ENCODE assay signal across 16 cellular contexts in genomic region chr6:160132776-160133338, GRCh38. TPM values are rescaled to one million over a fixed set of nuclear protein-coding genes. Genes with fewer than 3 reads are reported as not detected.
A peak's percentile ranks its signal among the peaks of the same experiment; 100 is the strongest.
DNase-seq lines count a peak whose midpoint lies in the region; ATAC-seq and TF ChIP-seq lines count a peak whose summit lies in the region.
"Had no signal": no experiment of that assay in that cellular context is flagged by ENCODE, and none has a peak within 500 bp of the region (broad histone marks: within the 10 kb centered on the region; RNA-seq: fewer than 3 reads in every experiment).

No MANE protein-coding gene starts in this region.

- DNase-seq in AG09309 (ENCODE audit: low read depth) (peak; percentile 3), GM23338 (ENCODE audit: low spot score) (no peak), amniotic stem cell (lab: John Stamatoyannopoulos, UW) (peak; percentile 4), iris pigment epithelial cell (ENCODE audit: low read depth) (peak; percentile 62), GF-D8 (lab: John Stamatoyannopoulos, UW) (no peak), MG63 (no peak), middle frontal gyrus (ENCODE audit: extremely low spot score, low spot score) (no peak)
- DNase-seq in activated CD4-positive, alpha-beta memory T cell treated with anti-CD3 and anti-CD28 coated beads, Interleukin-2, amount 10 ng/mL, durations not matched to agents 7 days and 5 days: no peak
- DNase-seq: DMS53; heart right ventricle; left colon; naive thymus-derived CD8-positive, alpha-beta T cell; NCI-H2171; thyroid gland had no signal

- H3K4me3 ChIP-seq in AG09309 (ENCODE audit: control insufficient read depth, low read depth, low read length) (no peak overlapping the region), GM23338 (no peak overlapping the region), MG63 (no peak overlapping the region)
- H3K4me3 ChIP-seq: heart right ventricle, thyroid gland had no signal

- H3K4me1 Mint-ChIP-seq in GM23338: peaks cover 35% of the 10 kb centered on the region
- H3K4me1 Mint-ChIP-seq in activated CD4-positive, alpha-beta memory T cell treated with anti-CD3 and anti-CD28 coated beads, Interleukin-2, amount 10 ng/mL, durations not matched to agents 7 days and 5 days: peaks cover 2% of the 10 kb centered on the region

- H3K36me3 ChIP-seq in GM23338 (ENCODE audit: insufficient read depth) (no peaks in the 10 kb centered on the region), MG63 (no peaks in the 10 kb centered on the region)
- H3K36me3 ChIP-seq: heart right ventricle, thyroid gland had no signal

- no peak overlapping the region for H3K27ac ChIP-seq in GM23338 (ENCODE audit: low read depth)
- H3K27ac ChIP-seq: epithelial cell of prostate, heart right ventricle, thyroid gland had no signal

- peaks cover 16% of the 10 kb centered on the region for H3K4me1 ChIP-seq in GM23338 (ENCODE audit: insufficient read depth)
- H3K4me1 ChIP-seq: heart right ventricle, thyroid gland had no signal

- H2AFZ ChIP-seq in GM23338: 0 out of 2 replicates have a peak overlapping the region, but pooled peaks have one; percentile 87

- no peak overlapping the region for H3K27ac Mint-ChIP-seq in GM23338
- H3K27ac Mint-ChIP-seq in activated CD4-positive, alpha-beta memory T cell treated with anti-CD3 and anti-CD28 coated beads, Interleukin-2, amount 10 ng/mL, durations not matched to agents 7 days and 5 days: no peak overlapping the region
- H3K27ac Mint-ChIP-seq: activated naive CD4-positive, alpha-beta T cell treated with anti-CD3 and anti-CD28 coated beads, Interleukin-2, amount 50 U/mL, for 72 hours had no signal

- POLR2A ChIA-PET in activated CD4-positive, alpha-beta memory T cell treated with anti-CD3 and anti-CD28 coated beads, Interleukin-2, amount 10 ng/mL, durations not matched to agents 7 days and 5 days (lab: Charles Lee): no interaction called here

- peaks cover 14% of the 10 kb centered on the region for H3K27me3 Mint-ChIP-seq in GM23338 (ENCODE audit: insufficient read depth, low read depth, poor library complexity)
- H3K27me3 Mint-ChIP-seq in activated CD4-positive, alpha-beta memory T cell treated with anti-CD3 and anti-CD28 coated beads, Interleukin-2, amount 10 ng/mL, durations not matched to agents 7 days and 5 days: no peaks in the 10 kb centered on the region

- peak overlapping the region; percentile 3; the same call in 1 of the 3 replicates for H3K4me3 Mint-ChIP-seq in GM23338
- no peak overlapping the region for H3K4me3 Mint-ChIP-seq in activated CD4-positive, alpha-beta memory T cell treated with anti-CD3 and anti-CD28 coated beads, Interleukin-2, amount 10 ng/mL, durations not matched to agents 7 days and 5 days
- H3K4me3 Mint-ChIP-seq: naive thymus-derived CD8-positive, alpha-beta T cell had no signal

- no peaks in the 10 kb centered on the region for H3K9me2 ChIP-seq in GM23338 (ENCODE audit: insufficient read depth)

- no peaks in the 10 kb centered on the region for H3K79me2 ChIP-seq in GM23338 (replicated peaks; ENCODE audit: insufficient read depth)

- H3K4me2 ChIP-seq in GM23338: peak overlapping the region; percentile 2

- CTCF ChIA-PET in activated CD4-positive, alpha-beta memory T cell treated with anti-CD3 and anti-CD28 coated beads, Interleukin-2, amount 10 ng/mL, durations not matched to agents 7 days and 5 days (lab: Charles Lee): no interaction called here

- H3K27me3 ChIP-seq in GM23338 (ENCODE audit: insufficient read depth) (no peaks in the 10 kb centered on the region), MG63 (no peaks in the 10 kb centered on the region)
- H3K27me3 ChIP-seq: thyroid gland had no signal

- H4K20me1 ChIP-seq in GM23338 (replicated peaks; ENCODE audit: insufficient read depth): no peaks in the 10 kb centered on the region

- no peaks in the 10 kb centered on the region for H3K9me3 ChIP-seq in MG63
- H3K9me3 ChIP-seq: heart right ventricle, thyroid gland had no signal

- no peaks in the 10 kb centered on the region for H3F3A ChIP-seq in GM23338 (replicated peaks; ENCODE audit: low read depth)

- no peaks in the 10 kb centered on the region; the same call in 2 of the 3 replicates for H3K9me3 Mint-ChIP-seq in GM23338
- no peaks in the 10 kb centered on the region for H3K9me3 Mint-ChIP-seq in activated CD4-positive, alpha-beta memory T cell treated with anti-CD3 and anti-CD28 coated beads, Interleukin-2, amount 10 ng/mL, durations not matched to agents 7 days and 5 days
- H3K9me3 Mint-ChIP-seq: activated naive CD4-positive, alpha-beta T cell treated with anti-CD3 and anti-CD28 coated beads, Interleukin-2, amount 50 U/mL, for 72 hours; naive thymus-derived CD8-positive, alpha-beta T cell had no signal

- peak; percentile 45 for ATAC-seq in GM23338
- ATAC-seq: heart right ventricle; left colon; naive thymus-derived CD8-positive, alpha-beta T cell had no signal

- H3K36me3 Mint-ChIP-seq in GM23338 (ENCODE audit: low read depth): no peaks in the 10 kb centered on the region; the same call in 2 of the 3 replicates
- no peaks in the 10 kb centered on the region for H3K36me3 Mint-ChIP-seq in activated CD4-positive, alpha-beta memory T cell treated with anti-CD3 and anti-CD28 coated beads, Interleukin-2, amount 10 ng/mL, durations not matched to agents 7 days and 5 days (ENCODE audit: low read depth)
- H3K36me3 Mint-ChIP-seq: naive thymus-derived CD8-positive, alpha-beta T cell had no signal

- no peak for TF ChIP-seq CTCF in AG09309 (IDR thresholded peaks at IDR 0.05; ENCODE audit: control insufficient read depth, insufficient read depth, low read depth, low read length, missing control alignments)
- no peak for TF ChIP-seq CTCF in GM23338 (conservative IDR thresholded peaks at IDR 0.05; ENCODE audit: low read depth in 2 of 2)

TF ChIP-seq in GM23338, 12 proteins besides CTCF, POLR2A, EP300 and RAD21 (continues in another document):
- no peak for TF ChIP-seq STAT1 (IDR thresholded peaks at IDR 0.05; ENCODE audit: unreplicated experiment)
- TF ChIP-seq EZH2phosphoT487 (IDR thresholded peaks at IDR 0.05; ENCODE audit: unreplicated experiment): no peak
- TF ChIP-seq, protein P1, sequence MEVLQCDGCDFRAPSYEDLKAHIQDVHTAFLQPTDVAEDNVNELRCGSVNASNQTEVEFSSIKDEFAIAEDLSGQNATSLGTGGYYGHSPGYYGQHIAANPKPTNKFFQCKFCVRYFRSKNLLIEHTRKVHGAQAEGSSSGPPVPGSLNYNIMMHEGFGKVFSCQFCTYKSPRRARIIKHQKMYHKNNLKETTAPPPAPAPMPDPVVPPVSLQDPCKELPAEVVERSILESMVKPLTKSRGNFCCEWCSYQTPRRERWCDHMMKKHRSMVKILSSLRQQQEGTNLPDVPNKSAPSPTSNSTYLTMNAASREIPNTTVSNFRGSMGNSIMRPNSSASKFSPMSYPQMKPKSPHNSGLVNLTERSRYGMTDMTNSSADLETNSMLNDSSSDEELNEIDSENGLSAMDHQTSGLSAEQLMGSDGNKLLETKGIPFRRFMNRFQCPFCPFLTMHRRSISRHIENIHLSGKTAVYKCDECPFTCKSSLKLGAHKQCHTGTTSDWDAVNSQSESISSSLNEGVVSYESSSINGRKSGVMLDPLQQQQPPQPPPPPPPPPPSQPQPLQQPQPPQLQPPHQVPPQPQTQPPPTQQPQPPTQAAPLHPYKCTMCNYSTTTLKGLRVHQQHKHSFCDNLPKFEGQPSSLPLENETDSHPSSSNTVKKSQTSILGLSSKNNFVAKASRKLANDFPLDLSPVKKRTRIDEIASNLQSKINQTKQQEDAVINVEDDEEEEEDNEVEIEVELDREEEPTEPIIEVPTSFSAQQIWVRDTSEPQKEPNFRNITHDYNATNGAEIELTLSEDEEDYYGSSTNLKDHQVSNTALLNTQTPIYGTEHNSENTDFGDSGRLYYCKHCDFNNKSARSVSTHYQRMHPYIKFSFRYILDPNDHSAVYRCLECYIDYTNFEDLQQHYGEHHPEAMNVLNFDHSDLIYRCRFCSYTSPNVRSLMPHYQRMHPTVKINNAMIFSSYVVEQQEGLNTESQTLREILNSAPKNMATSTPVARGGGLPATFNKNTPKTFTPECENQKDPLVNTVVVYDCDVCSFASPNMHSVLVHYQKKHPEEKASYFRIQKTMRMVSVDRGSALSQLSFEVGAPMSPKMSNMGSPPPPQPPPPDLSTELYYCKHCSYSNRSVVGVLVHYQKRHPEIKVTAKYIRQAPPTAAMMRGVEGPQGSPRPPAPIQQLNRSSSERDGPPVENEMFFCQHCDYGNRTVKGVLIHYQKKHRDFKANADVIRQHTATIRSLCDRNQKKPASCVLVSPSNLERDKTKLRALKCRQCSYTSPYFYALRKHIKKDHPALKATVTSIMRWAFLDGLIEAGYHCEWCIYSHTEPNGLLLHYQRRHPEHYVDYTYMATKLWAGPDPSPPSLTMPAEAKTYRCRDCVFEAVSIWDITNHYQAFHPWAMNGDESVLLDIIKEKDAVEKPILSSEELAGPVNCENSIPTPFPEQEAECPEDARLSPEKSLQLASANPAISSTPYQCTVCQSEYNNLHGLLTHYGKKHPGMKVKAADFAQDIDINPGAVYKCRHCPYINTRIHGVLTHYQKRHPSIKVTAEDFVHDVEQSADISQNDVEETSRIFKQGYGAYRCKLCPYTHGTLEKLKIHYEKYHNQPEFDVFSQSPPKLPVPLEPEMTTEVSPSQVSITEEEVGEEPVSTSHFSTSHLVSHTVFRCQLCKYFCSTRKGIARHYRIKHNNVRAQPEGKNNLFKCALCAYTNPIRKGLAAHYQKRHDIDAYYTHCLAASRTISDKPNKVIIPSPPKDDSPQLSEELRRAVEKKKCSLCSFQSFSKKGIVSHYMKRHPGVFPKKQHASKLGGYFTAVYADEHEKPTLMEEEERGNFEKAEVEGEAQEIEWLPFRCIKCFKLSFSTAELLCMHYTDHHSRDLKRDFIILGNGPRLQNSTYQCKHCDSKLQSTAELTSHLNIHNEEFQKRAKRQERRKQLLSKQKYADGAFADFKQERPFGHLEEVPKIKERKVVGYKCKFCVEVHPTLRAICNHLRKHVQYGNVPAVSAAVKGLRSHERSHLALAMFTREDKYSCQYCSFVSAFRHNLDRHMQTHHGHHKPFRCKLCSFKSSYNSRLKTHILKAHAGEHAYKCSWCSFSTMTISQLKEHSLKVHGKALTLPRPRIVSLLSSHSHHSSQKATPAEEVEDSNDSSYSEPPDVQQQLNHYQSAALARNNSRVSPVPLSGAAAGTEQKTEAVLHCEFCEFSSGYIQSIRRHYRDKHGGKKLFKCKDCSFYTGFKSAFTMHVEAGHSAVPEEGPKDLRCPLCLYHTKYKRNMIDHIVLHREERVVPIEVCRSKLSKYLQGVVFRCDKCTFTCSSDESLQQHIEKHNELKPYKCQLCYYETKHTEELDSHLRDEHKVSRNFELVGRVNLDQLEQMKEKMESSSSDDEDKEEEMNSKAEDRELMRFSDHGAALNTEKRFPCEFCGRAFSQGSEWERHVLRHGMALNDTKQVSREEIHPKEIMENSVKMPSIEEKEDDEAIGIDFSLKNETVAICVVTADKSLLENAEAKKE (CRISPR knock-in tag; IDR thresholded peaks at IDR 0.05): no peak
- TF ChIP-seq ZNF114 (CRISPR knock-in tag; IDR thresholded peaks at IDR 0.05): no peak

RNA-seq across cellular contexts. Expression of gene SLC22A1, which starts 11.2 kb away (rescaled TPM):
- total RNA-seq in GM23338 (2014; rRNA removed; shearing (Covaris generic)): 0.10 TPM in 1 of 2 replicates, not detected in the other
- polyA plus RNA-seq in GM23338 (2016; fragmentation: Nextera tagmentation; extraction: Ambion mirVana): 0.59 and 0.65 TPM in 2 replicates
- not detected in 2 replicates for total RNA-seq in MG63 (2014; rRNA removed; shearing (Covaris generic); ENCODE audit: low replicate concordance)
- 1 to 10 TPM in 1 of 2 experiments, under 1 TPM in 1; 0.81 to 1.3 TPM for total RNA-seq in activated CD4-positive, alpha-beta memory T cell treated with anti-CD3 and anti-CD28 coated beads, Interleukin-2, amount 10 ng/mL, durations not matched to agents 7 days and 5 days

Comparison
In these comparisons a context has a peak if more than half of its experiments do, and no peak if none do; other contexts are left out.
1. DNase-seq: peak in AG09309 (single experiment), amniotic stem cell (single experiment) and iris pigment epithelial cell (single experiment); none in GM23338 (single experiment), GF-D8 (single experiment), MG63 (single experiment), middle frontal gyrus (single experiment) and activated CD4-positive, alpha-beta memory T cell treated with anti-CD3 and anti-CD28 coated beads, Interleukin-2, amount 10 ng/mL, durations not matched to agents 7 days and 5 days (single experiment).